Comparison of ENCODE assay signal across 9 cellular contexts in the genomic region with DNA sequence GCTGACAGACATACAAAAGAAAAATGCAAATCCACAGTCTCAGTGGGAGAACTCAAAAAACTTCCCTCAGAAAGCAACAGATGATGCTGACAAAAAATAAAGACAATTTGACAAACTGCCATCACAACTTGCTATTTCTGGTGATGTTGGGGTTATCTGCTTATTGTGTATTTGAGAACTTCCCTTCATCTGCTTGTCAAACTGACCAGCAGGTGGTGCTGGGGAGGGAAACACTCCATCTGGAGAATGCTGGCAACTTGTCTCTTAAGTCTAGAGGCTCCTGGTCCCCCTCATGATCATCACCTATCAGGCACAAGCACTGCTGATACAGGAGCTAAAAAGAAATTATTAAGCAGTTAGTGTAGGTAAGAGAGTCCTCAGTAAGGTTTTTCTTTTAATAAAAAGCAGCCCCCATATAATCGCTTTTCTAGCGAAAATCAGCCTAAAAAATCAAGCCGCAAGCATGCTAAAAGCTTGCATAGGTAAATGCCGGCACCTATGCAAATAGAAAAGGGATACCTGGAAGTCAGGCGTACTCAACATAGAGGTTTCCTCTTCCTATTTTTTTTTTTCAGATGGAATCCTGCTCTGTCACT. TPM values are rescaled to one million over a fixed set of nuclear protein-coding genes. Genes with fewer than 3 reads are reported as not detected.
A peak's percentile ranks its signal among the peaks of the same experiment; 100 is the strongest.
DNase-seq lines count a peak whose midpoint lies in the region; ATAC-seq and TF ChIP-seq lines count a peak whose summit lies in the region.
"Had no signal": no experiment of that assay in that cellular context is flagged by ENCODE, and none has a peak within 500 bp of the region (broad histone marks: within the 10 kb centered on the region; RNA-seq: fewer than 3 reads in every experiment).

No MANE protein-coding gene starts in this region.

- no peak overlapping the region for H3K27ac Mint-ChIP-seq in endodermal cell
- H3K27ac Mint-ChIP-seq in naive thymus-derived CD4-positive, alpha-beta T cell, result no peak overlapping the region

- 92 to 100% methylated on average over 5 of the region's 5 CpGs for WGBS in endodermal cell (ENCODE audit: insufficient coverage in 1 of 2, insufficient read length in 1 of 2), 2 experiments

- no peaks in the 10 kb centered on the region for H3K4me1 ChIP-seq in endodermal cell (ENCODE audit: control insufficient read depth, insufficient read depth, low read length)
- H3K4me1 ChIP-seq in naive thymus-derived CD4-positive, alpha-beta T cell (ENCODE audit: control insufficient read depth in 2 of 2, insufficient read depth in 2 of 2, low read length in 2 of 2), result no peaks in the 10 kb centered on the region

- DNase-seq in CD1c-positive myeloid dendritic cell (ENCODE audit: extremely low spot score), result peak; percentile 73
- peak; percentile 30 for DNase-seq in NCI-H146 (lab: John Stamatoyannopoulos, UW)
- peak; percentile 19 to 53 for DNase-seq in activated CD4-positive, alpha-beta T cell treated with anti-CD3 and anti-CD28 coated beads, Interleukin-2, amount 50 U/mL, for 24 hours (ENCODE audit: low read depth in 1 of 2, low spot score in 1 of 2)
- peak; percentile 83 for DNase-seq in endodermal cell
- peak; percentile 31 to 66 (median 58) for DNase-seq in naive thymus-derived CD4-positive, alpha-beta T cell
- DNase-seq in stromal cell of bone marrow (ENCODE audit: low read depth), result peak; percentile 33

- H3K4me1 Mint-ChIP-seq in endodermal cell, result peaks cover 3% of the 10 kb centered on the region
- H3K4me1 Mint-ChIP-seq in naive thymus-derived CD4-positive, alpha-beta T cell, result peaks cover 0 to 11% (median 6%) of the 10 kb centered on the region in 7 donors

- intact Hi-C loops in naive thymus-derived CD4-positive, alpha-beta T cell (cut with micrococcal nuclease), result loop anchor here (1.0 kb wide), 2 partner anchors 39 to 61 kb away; no protein-coding TSS in a partner anchor

- CTCF ChIA-PET in naive thymus-derived CD4-positive, alpha-beta T cell (lab: Charles Lee), result interaction anchor here (0.6 to 1.8 kb wide), 5 partner anchors 9 to 63 kb away, joined by 3 to 12 read pairs (median 6); no protein-coding TSS in a partner anchor

- H3K4me3 ChIP-seq in endodermal cell (ENCODE audit: low read length), result no peak overlapping the region
- no peak overlapping the region for H3K4me3 ChIP-seq in naive thymus-derived CD4-positive, alpha-beta T cell (ENCODE audit: low read length)

- H3K27me3 Mint-ChIP-seq in endodermal cell (ENCODE audit: insufficient read depth), result peaks cover 37% of the 10 kb centered on the region
- peaks cover 26 to 44% (median 34%) of the 10 kb centered on the region in 5 donors for H3K27me3 Mint-ChIP-seq in naive thymus-derived CD4-positive, alpha-beta T cell

- no peaks in the 10 kb centered on the region for H3K27me3 ChIP-seq in endodermal cell (ENCODE audit: control insufficient read depth, insufficient read depth, low read length, poor library complexity, severe bottlenecking)
- no peaks in the 10 kb centered on the region for H3K27me3 ChIP-seq in naive thymus-derived CD4-positive, alpha-beta T cell (ENCODE audit: control insufficient read depth in 2 of 2, insufficient read depth in 2 of 2, low read length in 2 of 2)

- ATAC-seq in GM19395 (IDR thresholded peaks at IDR 0.05; ENCODE audit: unreplicated experiment) (peak; percentile 56), HG02884 (IDR thresholded peaks at IDR 0.05; ENCODE audit: unreplicated experiment) (no peak)
- ATAC-seq in naive thymus-derived CD4-positive, alpha-beta T cell, result peak; percentile 84

- peak; percentile 82 for TF ChIP-seq CTCF in endodermal cell (conservative IDR thresholded peaks at IDR 0.05)

- POLR2A ChIA-PET in naive thymus-derived CD4-positive, alpha-beta T cell (lab: Charles Lee), result interaction anchor here (0.6 kb wide), 1 partner anchor 76 kb away, joined by 3 read pairs; no protein-coding TSS in a partner anchor

- no peak overlapping the region for H3K9ac ChIP-seq in endodermal cell (ENCODE audit: extremely low read depth, low read length, poor library complexity, severe bottlenecking)

- no peak overlapping the region for H3K4me3 Mint-ChIP-seq in endodermal cell
- no peak overlapping the region for H3K4me3 Mint-ChIP-seq in naive thymus-derived CD4-positive, alpha-beta T cell

- no peaks in the 10 kb centered on the region for H3K9me3 ChIP-seq in endodermal cell (ENCODE audit: control insufficient read depth, low read length)
- H3K9me3 ChIP-seq in naive thymus-derived CD4-positive, alpha-beta T cell (ENCODE audit: control insufficient read depth in 2 of 3, low read length in 3 of 3), result no peaks in the 10 kb centered on the region

- H3K36me3 Mint-ChIP-seq in endodermal cell (ENCODE audit: low read depth), result no peaks in the 10 kb centered on the region
- no peaks in the 10 kb centered on the region for H3K36me3 Mint-ChIP-seq in naive thymus-derived CD4-positive, alpha-beta T cell

- no peaks in the 10 kb centered on the region for H3K36me3 ChIP-seq in endodermal cell (ENCODE audit: control insufficient read depth, insufficient read depth, low read length)
- no peaks in the 10 kb centered on the region for H3K36me3 ChIP-seq in naive thymus-derived CD4-positive, alpha-beta T cell (ENCODE audit: control insufficient read depth in 2 of 3, insufficient read depth in 3 of 3, low read length in 3 of 3)

- no peak overlapping the region for H3K27ac ChIP-seq in endodermal cell (ENCODE audit: low read depth, low read length)
- H3K27ac ChIP-seq in naive thymus-derived CD4-positive, alpha-beta T cell (ENCODE audit: low read depth, low read length), result no peak overlapping the region

- H3K9me3 Mint-ChIP-seq in endodermal cell, result no peaks in the 10 kb centered on the region
- H3K9me3 Mint-ChIP-seq in naive thymus-derived CD4-positive, alpha-beta T cell, result no peaks in the 10 kb centered on the region

RNA-seq across cellular contexts. Expression of a gene that starts 9.8 kb away (rescaled TPM):
- total RNA-seq in endodermal cell, result 10 to 100 TPM; 20.0 to 23.1 TPM
- polyA plus RNA-seq in endodermal cell (2013, experiment 1 of 2), result 12.6 TPM
- polyA plus RNA-seq in endodermal cell (2013, experiment 2 of 2), result 14.1 TPM
- 10 to 100 TPM in 1 of 5 experiments, under 1 TPM in 3, not detected in 1; 0.11 to 79.8 (median 0.42) TPM for total RNA-seq in naive thymus-derived CD4-positive, alpha-beta T cell
- polyA plus RNA-seq in naive thymus-derived CD4-positive, alpha-beta T cell, result not detected

RNA-seq across cellular contexts. Expression of a gene that starts 11.1 kb away (rescaled TPM):
- not detected for total RNA-seq in endodermal cell
- not detected for polyA plus RNA-seq in endodermal cell (2013, experiment 1 of 2)
- not detected for polyA plus RNA-seq in endodermal cell (2013, experiment 2 of 2)
- total RNA-seq in naive thymus-derived CD4-positive, alpha-beta T cell, result not detected
- not detected for polyA plus RNA-seq in naive thymus-derived CD4-positive, alpha-beta T cell
- total RNA-seq: subcutaneous adipose tissue had no signal

RNA-seq across cellular contexts. Expression of a gene that starts 45.4 kb away (rescaled TPM):
- 10 to 100 TPM; 11.4 to 34.2 TPM for total RNA-seq in endodermal cell
- polyA plus RNA-seq in endodermal cell (2013, experiment 1 of 2), result 22.0 TPM
- 16.1 TPM for polyA plus RNA-seq in endodermal cell (2013, experiment 2 of 2)
- 100 to 1,000 TPM in 3 of 5 experiments, 10 to 100 TPM in 2; 73.1 to 138 (median 117) TPM for total RNA-seq in naive thymus-derived CD4-positive, alpha-beta T cell
- 10 to 100 TPM; 23.0 to 32.0 TPM for polyA plus RNA-seq in naive thymus-derived CD4-positive, alpha-beta T cell

Comparison
In these comparisons a context has a peak if more than half of its experiments do, and no peak if none do; other contexts are left out.
1. DNase-seq: peak in every context shown above with its lines; median percentile 83 in endodermal cell; 73 in CD1c-positive myeloid dendritic cell; 58 in naive thymus-derived CD4-positive, alpha-beta T cell; 36 in activated CD4-positive, alpha-beta T cell treated with anti-CD3 and anti-CD28 coated beads, Interleukin-2, amount 50 U/mL, for 24 hours; 33 in stromal cell of bone marrow; 30 in NCI-H146.